In genomic region chr4:76997454-76997853, GRCh38 we compare ENCODE assay signal across 17 cellular contexts.
"Had no signal": no experiment of that assay in that cellular context is flagged by ENCODE, and none has a peak within 500 bp of the region (broad histone marks: within the 10 kb centered on the region; RNA-seq: fewer than 3 reads in every experiment).

No MANE protein-coding gene starts in this region.

- DNase-seq: activated CD4-positive, alpha-beta T cell treated with anti-CD3 and anti-CD28 coated beads, Interleukin-2, amount 50 U/mL, for 1 hour; activated CD4-positive, CD25-positive, alpha-beta regulatory T cell; activated effector memory CD4-positive, alpha-beta T cell treated with Interleukin-2 at 50 U/mL for 16 hours; brain microvascular endothelial cell; cerebellar nuclear complex; esophagus squamous epithelium; foreskin keratinocyte; heart right ventricle; left lung; spleen; stimulated activated CD4-positive, alpha-beta T cell treated with anti-CD3 and anti-CD28 coated beads, Interleukin-1b, Interleukin-23, amount 100 ng/mL, for 48 hours; transverse colon had no signal

- H3K9me3 Mint-ChIP-seq: activated naive CD4-positive, alpha-beta T cell treated with anti-CD3 and anti-CD28 coated beads, Interleukin-2, amount 50 U/mL, for 24 hours; stimulated activated memory B cell treated with anti-CD40 and anti-IgM and Interleukin-4, amounts not matched to agents 10 μg/mL and 1 μg/mL and 100 μg/mL, for 72 hours; T-helper 1 cell treated with Interleukin-12 subunit alpha and Interleukin-12 subunit beta and Interleukin-4 antibody, amounts not matched to agents 30 μg/mL and 1 μg/mL, for 36 hours had no signal

- ATAC-seq: foreskin keratinocyte; heart right ventricle; left lung; sciatic nerve; stimulated activated memory B cell treated with anti-CD40 and anti-IgM and Interleukin-4, amounts not matched to agents 10 μg/mL and 1 μg/mL and 100 μg/mL, for 72 hours had no signal

- H3K4me3 Mint-ChIP-seq: activated naive CD4-positive, alpha-beta T cell treated with anti-CD3 and anti-CD28 coated beads, Interleukin-2, amount 50 U/mL, for 24 hours; stimulated activated memory B cell treated with anti-CD40 and anti-IgM and Interleukin-4, amounts not matched to agents 10 μg/mL and 1 μg/mL and 100 μg/mL, for 72 hours; T-helper 1 cell treated with Interleukin-12 subunit alpha and Interleukin-12 subunit beta and Interleukin-4 antibody, amounts not matched to agents 30 μg/mL and 1 μg/mL, for 36 hours had no signal

- H3K27ac Mint-ChIP-seq: activated naive CD4-positive, alpha-beta T cell treated with anti-CD3 and anti-CD28 coated beads, Interleukin-2, amount 50 U/mL, for 24 hours; progenitor cell of endocrine pancreas; stimulated activated memory B cell treated with anti-CD40 and anti-IgM and Interleukin-4, amounts not matched to agents 10 μg/mL and 1 μg/mL and 100 μg/mL, for 72 hours; T-helper 1 cell treated with Interleukin-12 subunit alpha and Interleukin-12 subunit beta and Interleukin-4 antibody, amounts not matched to agents 30 μg/mL and 1 μg/mL, for 36 hours had no signal

- H3K27me3 Mint-ChIP-seq: activated naive CD4-positive, alpha-beta T cell treated with anti-CD3 and anti-CD28 coated beads, Interleukin-2, amount 50 U/mL, for 24 hours; progenitor cell of endocrine pancreas; stimulated activated memory B cell treated with anti-CD40 and anti-IgM and Interleukin-4, amounts not matched to agents 10 μg/mL and 1 μg/mL and 100 μg/mL, for 72 hours had no signal
